17 cellular contexts compared by ENCODE assay signal in genomic region chrX:138886769-138887168, GRCh38.
DNase-seq lines count a peak whose midpoint lies in the region; ATAC-seq and TF ChIP-seq lines count a peak whose summit lies in the region.
"Had no signal": no experiment of that assay in that cellular context is flagged by ENCODE, and none has a peak within 500 bp of the region (broad histone marks: within the 10 kb centered on the region; RNA-seq: fewer than 3 reads in every experiment).

No MANE protein-coding gene starts in this region.

- peak overlapping the region; percentile 70 for H3K9ac ChIP-seq in mesenchymal stem cell (ENCODE audit: low read length)

- DNase-seq in DMS153 treated with DMSO at 0.1 percent for 48 hours (lab: John Stamatoyannopoulos, UW; ENCODE audit: unreplicated experiment) (peak; percentile 92), NCI-H1930 (lab: John Stamatoyannopoulos, UW) (peak; percentile 24 to 80), breast epithelium (ENCODE audit: low spot score in 2 of 2) (peak; percentile 54 to 77), mesenchymal stem cell (no peak), amygdala (lab: John Stamatoyannopoulos, UW) (no peak), NCI-H1436 treated with DMSO at 0.1 percent for 48 hours (lab: John Stamatoyannopoulos, UW) (no peak), uterus (no peak)
- DNase-seq: activated B cell treated with CpG ODN at 0.5 μM for 24 hours; effector memory CD4-positive, alpha-beta T cell; foreskin fibroblast; naive thymus-derived CD4-positive, alpha-beta T cell; NCI-H1694; NCI-H526 treated with DMSO at 0.1 percent for 48 hours; stimulated activated naive CD4-positive, alpha-beta T cell had no signal

- no peak overlapping the region for H2BK5ac ChIP-seq in mesenchymal stem cell (ENCODE audit: low read depth, low read length, poor library complexity, severe bottlenecking)

- H3K9me3 ChIP-seq in breast epithelium (no peaks in the 10 kb centered on the region), mesenchymal stem cell (ENCODE audit: control insufficient read depth, low read length) (no peaks in the 10 kb centered on the region), uterus (no peaks in the 10 kb centered on the region)

- H3K18ac ChIP-seq in mesenchymal stem cell (ENCODE audit: low read depth in 1 of 2, low read length in 2 of 2): no peak overlapping the region

- no peak overlapping the region for H3K4ac ChIP-seq in mesenchymal stem cell (ENCODE audit: low read depth in 1 of 2, low read length in 2 of 2)

- 80% methylated on average over 1 of the region's 2 CpGs for WGBS in mesenchymal stem cell

- ATAC-seq in GM19455 (IDR thresholded peaks at IDR 0.05; ENCODE audit: unreplicated experiment): no peak
- ATAC-seq: K562; naive thymus-derived CD4-positive, alpha-beta T cell had no signal

- peaks cover 0 to 11% of the 10 kb centered on the region in 2 donors for H3K27me3 ChIP-seq in breast epithelium
- no peaks in the 10 kb centered on the region for H3K27me3 ChIP-seq in mesenchymal stem cell (ENCODE audit: control insufficient read depth in 1 of 2, insufficient read depth in 1 of 2, low read length in 2 of 2)
- no peaks in the 10 kb centered on the region for H3K27me3 ChIP-seq in uterus
- H3K27me3 ChIP-seq: cardiac muscle cell had no signal

- H2BK12ac ChIP-seq in mesenchymal stem cell (ENCODE audit: low read length in 2 of 2): no peak overlapping the region

- no peak overlapping the region for H4K91ac ChIP-seq in mesenchymal stem cell (ENCODE audit: low read length)

- H3K36me3 ChIP-seq in breast epithelium (no peaks in the 10 kb centered on the region), mesenchymal stem cell (ENCODE audit: control insufficient read depth in 1 of 2, insufficient read depth in 2 of 2, low read depth in 1 of 2, low read length in 2 of 2) (no peaks in the 10 kb centered on the region), uterus (no peaks in the 10 kb centered on the region)
- H3K36me3 ChIP-seq: cardiac muscle cell had no signal

- H3K4me3 ChIP-seq in breast epithelium (no peak overlapping the region), mesenchymal stem cell (ENCODE audit: insufficient read depth in 1 of 2, low read depth in 1 of 2, low read length in 2 of 2) (no peak overlapping the region), uterus (no peak overlapping the region)
- H3K4me3 ChIP-seq: cardiac muscle cell, K562 had no signal

- no peak overlapping the region for H2AFZ ChIP-seq in mesenchymal stem cell (ENCODE audit: low read depth, low read length)

- TF ChIP-seq POLR2A in breast epithelium (IDR thresholded peaks at IDR 0.05): no peak
- TF ChIP-seq POLR2A in uterus (IDR thresholded peaks at IDR 0.05): no peak

- no peak overlapping the region for H2AK5ac ChIP-seq in mesenchymal stem cell (ENCODE audit: low read length, severe bottlenecking)

- H3K79me1 ChIP-seq in mesenchymal stem cell (replicated peaks; ENCODE audit: low read length, poor library complexity, severe bottlenecking): no peaks in the 10 kb centered on the region

- H3K27ac ChIP-seq in breast epithelium (no peak overlapping the region), mesenchymal stem cell (ENCODE audit: low read length, poor library complexity, severe bottlenecking) (no peak overlapping the region), uterus (no peak overlapping the region)
- H3K27ac ChIP-seq: cardiac muscle cell had no signal

- no peak overlapping the region for H2BK120ac ChIP-seq in mesenchymal stem cell (ENCODE audit: low read depth, low read length)

- H4K8ac ChIP-seq in mesenchymal stem cell (ENCODE audit: low read length): no peak overlapping the region

- no peak overlapping the region for H3K14ac ChIP-seq in mesenchymal stem cell (ENCODE audit: low read length in 2 of 2)

- intact Hi-C loops in breast epithelium (cut with DNase I; ENCODE audit: low total_unique reads) (no loop called here), uterus (cut with DNase I; ENCODE audit: low total_unique reads) (no loop called here)

- no peak overlapping the region for H3K4me2 ChIP-seq in mesenchymal stem cell (ENCODE audit: low read length, poor library complexity, severe bottlenecking)

- H2BK15ac ChIP-seq in mesenchymal stem cell (ENCODE audit: low read depth, poor library complexity, severe bottlenecking): no peak overlapping the region

- no peak for TF ChIP-seq CTCF in breast epithelium (IDR thresholded peaks at IDR 0.05)
- TF ChIP-seq CTCF in uterus (IDR thresholded peaks at IDR 0.05): no peak

- no peak overlapping the region for H3K23ac ChIP-seq in mesenchymal stem cell (ENCODE audit: low read length in 2 of 2)

- H3K4me1 ChIP-seq in breast epithelium: no peaks in the 10 kb centered on the region
- no peaks in the 10 kb centered on the region for H3K4me1 ChIP-seq in mesenchymal stem cell (ENCODE audit: control insufficient read depth, insufficient read depth, low read depth, low read length)
- no peaks in the 10 kb centered on the region for H3K4me1 ChIP-seq in uterus

Comparison
In these comparisons a context has a peak if more than half of its experiments do, and no peak if none do; other contexts are left out.
1. DNase-seq: peak in DMS153 treated with DMSO at 0.1 percent for 48 hours (single experiment), NCI-H1930 (2 of 2) and breast epithelium (2 of 2); none in mesenchymal stem cell (single experiment), amygdala (0 of 56), NCI-H1436 treated with DMSO at 0.1 percent for 48 hours (single experiment) and uterus (0 of 2).